8 cellular contexts compared by ENCODE assay signal in genomic region chr13:25574437-25575426, GRCh38.
DNase-seq lines count a peak whose midpoint lies in the region; ATAC-seq and TF ChIP-seq lines count a peak whose summit lies in the region.

No MANE protein-coding gene starts in this region.

- no peak overlapping the region for H3K4me3 ChIP-seq in GM06990 (replicated peaks; ENCODE audit: low read depth, low read length)
- H3K4me3 ChIP-seq in mammary epithelial cell (replicated peaks in 1 of 3; ENCODE audit: insufficient read depth in 1 of 3, low read depth in 2 of 3, low read length in 3 of 3) = no peak overlapping the region

- H2AFZ ChIP-seq in mammary epithelial cell (ENCODE audit: low read depth, low read length) = no peak overlapping the region

- H3K27ac ChIP-seq in VCaP (no peak overlapping the region), mammary epithelial cell (ENCODE audit: insufficient read depth, low read depth, low read length) (no peak overlapping the region)

- DNase-seq in GM06990 (ENCODE audit: extremely low read depth, insufficient read length) (peak; percentile 26), NCI-H2227 treated with DMSO at 0.1 percent for 48 hours (lab: John Stamatoyannopoulos, UW) (peak; percentile 81), mammary epithelial cell (peak; percentile 76), islet precursor cell (peak; percentile 90)
- peak; percentile 71 for DNase-seq in stimulated activated CD4-positive, alpha-beta T cell treated with anti-CD3 and anti-CD28 coated beads, Interleukin-1b, Interleukin-23, amount 100 ng/mL, for 48 hours

- WGBS in mammary epithelial cell (ENCODE audit: low coverage, missing lambda C conversion rate) = 27% methylated on average over 8 of the region's 8 CpGs

- no TSS peak for BruUV-seq in mammary epithelial cell (replicated peaks; lab: Mats Ljungman, UMichigan)

- TF ChIP-seq CTCF in GM06990 (IDR thresholded peaks at IDR 0.05; ENCODE audit: insufficient read depth, low read length, poor library complexity, severe bottlenecking) (peak; percentile 88), VCaP (conservative IDR thresholded peaks at IDR 0.05) (peak; percentile 94), mammary epithelial cell (conservative IDR thresholded peaks at IDR 0.05 in 1 of 2, IDR thresholded peaks at IDR 0.05 in 1 of 2; ENCODE audit: extremely low read depth in 1 of 2, insufficient read depth in 1 of 2, low read depth in 1 of 2, low read length in 2 of 2) (peak; percentile 96)

- H3K36me3 ChIP-seq in GM06990 (ENCODE audit: control insufficient read depth, insufficient read depth, low read length) = no peaks in the 10 kb centered on the region
- no peaks in the 10 kb centered on the region for H3K36me3 ChIP-seq in mammary epithelial cell (ENCODE audit: insufficient read depth, low read length)

- no peak overlapping the region for H3K4me2 ChIP-seq in mammary epithelial cell (ENCODE audit: insufficient read depth, low read depth, low read length)

- no peaks in the 10 kb centered on the region for H4K20me1 ChIP-seq in mammary epithelial cell (ENCODE audit: insufficient read depth, low read length)

- no peaks in the 10 kb centered on the region for H3K4me1 ChIP-seq in mammary epithelial cell (ENCODE audit: insufficient read depth, low read length)

- H3K9me3 ChIP-seq in mammary epithelial cell (replicated peaks; ENCODE audit: insufficient read depth, low read length) = no peaks in the 10 kb centered on the region

- no peaks in the 10 kb centered on the region for H3K79me2 ChIP-seq in mammary epithelial cell (ENCODE audit: insufficient read depth, low read length)

- dilution Hi-C loops in mammary epithelial cell (cut with HindIII; ENCODE audit: low sequenced_read_pairs) = no loop called here

- in situ Hi-C loops in mammary epithelial cell (cut with MboI; ENCODE audit: low sequenced_read_pairs in 2 of 2) = loop anchor here (5.0 kb wide), 2 partner anchors 488 to 493 kb away; no protein-coding TSS in a partner anchor

- ATAC-seq in HG03025 (IDR thresholded peaks at IDR 0.05; ENCODE audit: low FRiP score, unreplicated experiment) = peak; percentile 85
- no peak for ATAC-seq in GM19035 (IDR thresholded peaks at IDR 0.05; ENCODE audit: unreplicated experiment)

- H3K9ac ChIP-seq in mammary epithelial cell (ENCODE audit: insufficient read depth, low read length) = no peak overlapping the region

- CTCF ChIA-PET in mammary epithelial cell (lab: Charles Lee; ENCODE audit: low non-redundant PET) = interaction anchor here (0.5 to 0.9 kb wide), 4 partner anchors 249 to 498 kb away, joined by 4 to 6 read pairs (median 4); no protein-coding TSS in a partner anchor

- H3K27me3 ChIP-seq in GM06990 (replicated peaks; ENCODE audit: control insufficient read depth, insufficient read depth, low read length) (no peaks in the 10 kb centered on the region; the same call in none of the 2 replicates), mammary epithelial cell (ENCODE audit: insufficient read depth, low read length) (no peaks in the 10 kb centered on the region)

- intact Hi-C loops in mammary epithelial cell (cut with micrococcal nuclease) = loop anchor here (1.0 to 5.0 kb wide), 7 partner anchors 168 to 1123 kb away; no protein-coding TSS in a partner anchor

Comparison
In these comparisons a context has a peak if more than half of its experiments do, and no peak if none do; other contexts are left out.
1. DNase-seq: peak in every context shown above with its lines; median percentile 90 in islet precursor cell; 81 in NCI-H2227 treated with DMSO at 0.1 percent for 48 hours; 76 in mammary epithelial cell; 71 in stimulated activated CD4-positive, alpha-beta T cell treated with anti-CD3 and anti-CD28 coated beads, Interleukin-1b, Interleukin-23, amount 100 ng/mL, for 48 hours; 26 in GM06990.